34 cellular contexts compared by ENCODE assay signal in genomic region chr1:247935781-247936180, GRCh38. TPM values are rescaled to one million over a fixed set of nuclear protein-coding genes. Genes with fewer than 3 reads are reported as not detected.
"Had no signal": no experiment of that assay in that cellular context is flagged by ENCODE, and none has a peak within 500 bp of the region (broad histone marks: within the 10 kb centered on the region; RNA-seq: fewer than 3 reads in every experiment).

No MANE protein-coding gene starts in this region.

- H3K9me3 ChIP-seq: ascending aorta, gastrocnemius medialis had no signal

- H3K36me3 Mint-ChIP-seq: activated CD4-positive, alpha-beta memory T cell treated with anti-CD3 and anti-CD28 coated beads for 36 hours; activated CD8-positive, alpha-beta memory T cell treated with anti-CD3 and anti-CD28 coated beads, Interleukin-2, amount 10 ng/mL, durations not matched to agents 7 days and 5 days; activated naive CD4-positive, alpha-beta T cell treated with anti-CD3 and anti-CD28 coated beads, Interleukin-2, amount 10 ng/mL, durations not matched to agents 7 days and 5 days; activated naive CD4-positive, alpha-beta T cell treated with anti-CD3 and anti-CD28 coated beads, Interleukin-2, amount 50 U/mL, for 72 hours; activated naive CD8-positive, alpha-beta T cell treated with anti-CD3 and anti-CD28 coated beads, Interleukin-2, amount 10 ng/mL, durations not matched to agents 7 days and 5 days; brain had no signal

- ATAC-seq: activated CD4-positive, alpha-beta T cell treated with anti-CD3 and anti-CD28 coated beads for 36 hours; activated CD8-positive, alpha-beta memory T cell treated with anti-CD3 and anti-CD28 coated beads, Interleukin-2, amount 10 ng/mL, durations not matched to agents 7 days and 5 days; activated CD8-positive, alpha-beta T cell treated with anti-CD3 and anti-CD28 coated beads, Interleukin-2, amount 10 ng/mL, durations not matched to agents 7 days and 5 days; activated naive CD4-positive, alpha-beta T cell treated with anti-CD3 and anti-CD28 coated beads, Interleukin-2, amount 50 U/mL, for 72 hours; foreskin keratinocyte; gastrocnemius medialis had no signal

- H3K36me3 ChIP-seq: ascending aorta, breast epithelium, cardiac muscle cell, esophagus muscularis mucosa, gastrocnemius medialis had no signal

- H3K4me3 ChIP-seq: ascending aorta, breast epithelium, cardiac muscle cell, coronary artery, dorsolateral prefrontal cortex, esophagus muscularis mucosa, gastrocnemius medialis had no signal

- H3K4me3 Mint-ChIP-seq: activated CD4-positive, alpha-beta memory T cell treated with anti-CD3 and anti-CD28 coated beads for 36 hours; activated CD4-positive, alpha-beta T cell treated with anti-CD3 and anti-CD28 coated beads for 36 hours; activated CD4-positive, alpha-beta T cell treated with anti-CD3 and anti-CD28 coated beads, Interleukin-2, amount 10 ng/mL, durations not matched to agents 24 days and 14 days; activated CD8-positive, alpha-beta memory T cell treated with anti-CD3 and anti-CD28 coated beads, Interleukin-2, amount 10 ng/mL, durations not matched to agents 7 days and 5 days; activated CD8-positive, alpha-beta T cell treated with anti-CD3 and anti-CD28 coated beads, Interleukin-2, amount 10 ng/mL, durations not matched to agents 7 days and 5 days; activated naive CD4-positive, alpha-beta T cell treated with anti-CD3 and anti-CD28 coated beads, Interleukin-2, amount 10 ng/mL, durations not matched to agents 7 days and 5 days; activated T-helper 1 cell treated with anti-CD3 and anti-CD28 coated beads, Interleukin-12 subunit alpha, Interleukin-12 subunit beta, Interleukin-2, Interleukin-4 antibody, amounts not matched to agents 30 ng/mL and 10 ng/mL and 1 ng/mL, durations not matched to agents 14 hours and 24 hours and 36 hours; dendritic cell treated with granulocyte-macrophage colony-stimulating factor and Interleukin-4, amounts not matched to agents 40 ng/mL and 50 ng/mL, for 4 days; endodermal cell had no signal

- H3K27me3 Mint-ChIP-seq: activated CD4-positive, alpha-beta memory T cell treated with anti-CD3 and anti-CD28 coated beads for 36 hours; activated CD8-positive, alpha-beta memory T cell treated with anti-CD3 and anti-CD28 coated beads, Interleukin-2, amount 10 ng/mL, durations not matched to agents 7 days and 5 days; brain had no signal

- H3K4me1 Mint-ChIP-seq: activated CD4-positive, alpha-beta T cell treated with anti-CD3 and anti-CD28 coated beads for 36 hours; activated CD4-positive, alpha-beta T cell treated with anti-CD3 and anti-CD28 coated beads, Interleukin-2, amount 10 ng/mL, durations not matched to agents 24 days and 14 days; activated CD8-positive, alpha-beta memory T cell treated with anti-CD3 and anti-CD28 coated beads, Interleukin-2, amount 10 ng/mL, durations not matched to agents 7 days and 5 days; activated naive CD4-positive, alpha-beta T cell treated with anti-CD3 and anti-CD28 coated beads, Interleukin-2, amount 10 ng/mL, durations not matched to agents 7 days and 5 days; activated naive CD8-positive, alpha-beta T cell treated with anti-CD3 and anti-CD28 coated beads, Interleukin-2, amount 10 ng/mL, durations not matched to agents 7 days and 5 days; brain; endodermal cell had no signal

- H3K27ac ChIP-seq: ascending aorta, breast epithelium, cardiac muscle cell, coronary artery, dorsolateral prefrontal cortex, esophagus muscularis mucosa, foreskin keratinocyte, gastrocnemius medialis had no signal

- H3K27ac Mint-ChIP-seq: activated CD4-positive, alpha-beta memory T cell treated with anti-CD3 and anti-CD28 coated beads for 36 hours; activated CD4-positive, alpha-beta T cell treated with anti-CD3 and anti-CD28 coated beads for 36 hours; activated CD4-positive, alpha-beta T cell treated with anti-CD3 and anti-CD28 coated beads, Interleukin-2, amount 10 ng/mL, durations not matched to agents 24 days and 14 days; activated CD8-positive, alpha-beta memory T cell treated with anti-CD3 and anti-CD28 coated beads, Interleukin-2, amount 10 ng/mL, durations not matched to agents 7 days and 5 days; activated CD8-positive, alpha-beta T cell treated with anti-CD3 and anti-CD28 coated beads, Interleukin-2, amount 10 ng/mL, durations not matched to agents 7 days and 5 days; activated naive CD4-positive, alpha-beta T cell treated with anti-CD3 and anti-CD28 coated beads, Interleukin-2, amount 10 ng/mL, durations not matched to agents 7 days and 5 days; activated naive CD4-positive, alpha-beta T cell treated with anti-CD3 and anti-CD28 coated beads, Interleukin-2, amount 50 U/mL, for 72 hours; activated naive CD8-positive, alpha-beta T cell treated with anti-CD3 and anti-CD28 coated beads, Interleukin-2, amount 10 ng/mL, durations not matched to agents 7 days and 5 days; activated T-helper 1 cell treated with anti-CD3 and anti-CD28 coated beads, Interleukin-12 subunit alpha, Interleukin-12 subunit beta, Interleukin-2, Interleukin-4 antibody, amounts not matched to agents 30 ng/mL and 10 ng/mL and 1 ng/mL, durations not matched to agents 14 hours and 24 hours and 36 hours; brain; dendritic cell treated with granulocyte-macrophage colony-stimulating factor and Interleukin-4, amounts not matched to agents 40 ng/mL and 50 ng/mL, for 4 days; endodermal cell had no signal

- H3K27me3 ChIP-seq: breast epithelium, cardiac muscle cell, foreskin keratinocyte, gastrocnemius medialis had no signal

- DNase-seq: activated CD4-positive, alpha-beta memory T cell treated with anti-CD3 and anti-CD28 coated beads for 36 hours; activated CD4-positive, alpha-beta T cell treated with anti-CD3 and anti-CD28 coated beads for 36 hours; activated CD4-positive, alpha-beta T cell treated with anti-CD3 and anti-CD28 coated beads, Interleukin-2, amount 10 ng/mL, durations not matched to agents 24 days and 14 days; activated CD4-positive, CD25-positive, alpha-beta regulatory T cell; activated CD4-positive, CD25-positive, alpha-beta regulatory T cell treated with anti-CD3 and anti-CD28 coated beads, Interleukin-2, amount 50 U/mL, for 72 hours; activated CD8-positive, alpha-beta memory T cell treated with anti-CD3 and anti-CD28 coated beads, Interleukin-2, amount 10 ng/mL, durations not matched to agents 7 days and 5 days; activated CD8-positive, alpha-beta memory T cell treated with anti-CD3 and anti-CD28 coated beads, Interleukin-2, amount 50 U/mL, for 4 hours; activated CD8-positive, alpha-beta T cell treated with anti-CD3 and anti-CD28 coated beads, Interleukin-2, amount 10 ng/mL, durations not matched to agents 7 days and 5 days; activated gamma-delta T cell; activated naive CD4-positive, alpha-beta T cell; activated naive CD4-positive, alpha-beta T cell treated with anti-CD3 and anti-CD28 coated beads, Interleukin-2, amount 10 ng/mL, durations not matched to agents 7 days and 5 days; activated naive CD8-positive, alpha-beta T cell treated with anti-CD3 and anti-CD28 coated beads, Interleukin-2, amount 10 ng/mL, durations not matched to agents 7 days and 5 days; activated T-cell treated with anti-CD3 and anti-CD28 coated beads, Interleukin-2, amount 50 U/mL, for 1 hour; activated T-cell treated with anti-CD3 and anti-CD28 coated beads, Interleukin-2, amount 50 U/mL, for 48 hours; central memory CD4-positive, alpha-beta T cell; effector memory CD4-positive, alpha-beta T cell; endodermal cell; erythroblast; foreskin keratinocyte; gastrocnemius medialis; T-helper 2 cell had no signal

- H3K4me1 ChIP-seq: ascending aorta, breast epithelium, esophagus muscularis mucosa, foreskin keratinocyte, gastrocnemius medialis had no signal

- H3K9me3 Mint-ChIP-seq: activated CD4-positive, alpha-beta T cell treated with anti-CD3 and anti-CD28 coated beads, Interleukin-2, amount 10 ng/mL, durations not matched to agents 24 days and 14 days; activated naive CD8-positive, alpha-beta T cell treated with anti-CD3 and anti-CD28 coated beads, Interleukin-2, amount 10 ng/mL, durations not matched to agents 7 days and 5 days; activated T-helper 1 cell treated with anti-CD3 and anti-CD28 coated beads, Interleukin-12 subunit alpha, Interleukin-12 subunit beta, Interleukin-2, Interleukin-4 antibody, amounts not matched to agents 30 ng/mL and 10 ng/mL and 1 ng/mL, durations not matched to agents 14 hours and 24 hours and 36 hours had no signal

RNA-seq across cellular contexts. Expression of gene OR2AJ1, which starts 11.1 kb away (rescaled TPM):
- total RNA-seq: activated CD4-positive, alpha-beta memory T cell treated with anti-CD3 and anti-CD28 coated beads for 36 hours; activated CD4-positive, alpha-beta T cell treated with anti-CD3 and anti-CD28 coated beads for 36 hours; activated CD4-positive, alpha-beta T cell treated with anti-CD3 and anti-CD28 coated beads, Interleukin-2, amount 10 ng/mL, durations not matched to agents 24 days and 14 days; activated CD8-positive, alpha-beta memory T cell treated with anti-CD3 and anti-CD28 coated beads for 36 hours; activated CD8-positive, alpha-beta memory T cell treated with anti-CD3 and anti-CD28 coated beads, Interleukin-2, amount 10 ng/mL, durations not matched to agents 7 days and 5 days; activated CD8-positive, alpha-beta T cell treated with anti-CD3 and anti-CD28 coated beads, Interleukin-2, amount 10 ng/mL, durations not matched to agents 7 days and 5 days; activated naive CD4-positive, alpha-beta T cell treated with anti-CD3 and anti-CD28 coated beads, Interleukin-2, amount 50 U/mL, for 72 hours; activated naive CD8-positive, alpha-beta T cell treated with anti-CD3 and anti-CD28 coated beads, Interleukin-2, amount 10 ng/mL, durations not matched to agents 7 days and 5 days; activated T-helper 1 cell treated with anti-CD3 and anti-CD28 coated beads, Interleukin-12 subunit alpha, Interleukin-12 subunit beta, Interleukin-2, Interleukin-4 antibody, amounts not matched to agents 30 ng/mL and 10 ng/mL and 1 ng/mL, durations not matched to agents 14 hours and 24 hours and 36 hours; ascending aorta; breast epithelium; endodermal cell; esophagus muscularis mucosa; foreskin keratinocyte; gastrocnemius medialis; glomerular endothelial cell; T-helper 1 cell treated with Interleukin-12 subunit alpha and Interleukin-12 subunit beta and Interleukin-4 antibody, amounts not matched to agents 30 ng/mL and 1 ng/mL, for 36 hours had no signal
- polyA plus RNA-seq: cardiac muscle cell, foreskin keratinocyte had no signal

RNA-seq across cellular contexts. Expression of gene OR2L8, which starts 12.9 kb away (rescaled TPM):
- total RNA-seq: activated CD4-positive, alpha-beta memory T cell treated with anti-CD3 and anti-CD28 coated beads for 36 hours; activated CD4-positive, alpha-beta T cell treated with anti-CD3 and anti-CD28 coated beads for 36 hours; activated CD4-positive, alpha-beta T cell treated with anti-CD3 and anti-CD28 coated beads, Interleukin-2, amount 10 ng/mL, durations not matched to agents 24 days and 14 days; activated CD8-positive, alpha-beta memory T cell treated with anti-CD3 and anti-CD28 coated beads for 36 hours; activated CD8-positive, alpha-beta memory T cell treated with anti-CD3 and anti-CD28 coated beads, Interleukin-2, amount 10 ng/mL, durations not matched to agents 7 days and 5 days; activated naive CD8-positive, alpha-beta T cell treated with anti-CD3 and anti-CD28 coated beads, Interleukin-2, amount 10 ng/mL, durations not matched to agents 7 days and 5 days; ascending aorta; cardiac muscle cell; endodermal cell; esophagus muscularis mucosa; foreskin keratinocyte; gastrocnemius medialis; glomerular endothelial cell had no signal
- polyA plus RNA-seq: cardiac muscle cell, foreskin keratinocyte had no signal

RNA-seq across cellular contexts. Expression of gene OR2T8, which starts 15.7 kb away (rescaled TPM):
- total RNA-seq: activated CD4-positive, alpha-beta memory T cell treated with anti-CD3 and anti-CD28 coated beads for 36 hours; activated CD4-positive, alpha-beta T cell treated with anti-CD3 and anti-CD28 coated beads for 36 hours; activated CD4-positive, alpha-beta T cell treated with anti-CD3 and anti-CD28 coated beads, Interleukin-2, amount 10 ng/mL, durations not matched to agents 24 days and 14 days; activated CD8-positive, alpha-beta memory T cell treated with anti-CD3 and anti-CD28 coated beads for 36 hours; activated CD8-positive, alpha-beta memory T cell treated with anti-CD3 and anti-CD28 coated beads, Interleukin-2, amount 10 ng/mL, durations not matched to agents 7 days and 5 days; activated CD8-positive, alpha-beta T cell treated with anti-CD3 and anti-CD28 coated beads, Interleukin-2, amount 10 ng/mL, durations not matched to agents 7 days and 5 days; activated naive CD4-positive, alpha-beta T cell treated with anti-CD3 and anti-CD28 coated beads, Interleukin-2, amount 50 U/mL, for 72 hours; activated naive CD8-positive, alpha-beta T cell treated with anti-CD3 and anti-CD28 coated beads, Interleukin-2, amount 10 ng/mL, durations not matched to agents 7 days and 5 days; activated T-helper 1 cell treated with anti-CD3 and anti-CD28 coated beads, Interleukin-12 subunit alpha, Interleukin-12 subunit beta, Interleukin-2, Interleukin-4 antibody, amounts not matched to agents 30 ng/mL and 10 ng/mL and 1 ng/mL, durations not matched to agents 14 hours and 24 hours and 36 hours; ascending aorta; breast epithelium; cardiac muscle cell; endodermal cell; esophagus muscularis mucosa; foreskin keratinocyte; gastrocnemius medialis; glomerular endothelial cell; T-helper 1 cell treated with Interleukin-12 subunit alpha and Interleukin-12 subunit beta and Interleukin-4 antibody, amounts not matched to agents 30 ng/mL and 1 ng/mL, for 36 hours had no signal
- polyA plus RNA-seq: cardiac muscle cell, foreskin keratinocyte had no signal

RNA-seq across cellular contexts. Expression of gene OR2AK2, which starts 29.3 kb away (rescaled TPM):
- total RNA-seq: activated CD4-positive, alpha-beta memory T cell treated with anti-CD3 and anti-CD28 coated beads for 36 hours; activated CD4-positive, alpha-beta T cell treated with anti-CD3 and anti-CD28 coated beads for 36 hours; activated CD4-positive, alpha-beta T cell treated with anti-CD3 and anti-CD28 coated beads, Interleukin-2, amount 10 ng/mL, durations not matched to agents 24 days and 14 days; activated CD8-positive, alpha-beta memory T cell treated with anti-CD3 and anti-CD28 coated beads for 36 hours; activated CD8-positive, alpha-beta memory T cell treated with anti-CD3 and anti-CD28 coated beads, Interleukin-2, amount 10 ng/mL, durations not matched to agents 7 days and 5 days; activated CD8-positive, alpha-beta T cell treated with anti-CD3 and anti-CD28 coated beads, Interleukin-2, amount 10 ng/mL, durations not matched to agents 7 days and 5 days; activated naive CD8-positive, alpha-beta T cell treated with anti-CD3 and anti-CD28 coated beads, Interleukin-2, amount 10 ng/mL, durations not matched to agents 7 days and 5 days; activated T-helper 1 cell treated with anti-CD3 and anti-CD28 coated beads, Interleukin-12 subunit alpha, Interleukin-12 subunit beta, Interleukin-2, Interleukin-4 antibody, amounts not matched to agents 30 ng/mL and 10 ng/mL and 1 ng/mL, durations not matched to agents 14 hours and 24 hours and 36 hours; ascending aorta; cardiac muscle cell; endodermal cell; esophagus muscularis mucosa; foreskin keratinocyte; gastrocnemius medialis; glomerular endothelial cell; T-helper 1 cell treated with Interleukin-12 subunit alpha and Interleukin-12 subunit beta and Interleukin-4 antibody, amounts not matched to agents 30 ng/mL and 1 ng/mL, for 36 hours had no signal
- polyA plus RNA-seq: cardiac muscle cell, foreskin keratinocyte had no signal

RNA-seq across cellular contexts. Expression of gene OR2W3, which starts 40.4 kb away (rescaled TPM):
- total RNA-seq: activated CD4-positive, alpha-beta memory T cell treated with anti-CD3 and anti-CD28 coated beads for 36 hours; activated CD4-positive, alpha-beta T cell treated with anti-CD3 and anti-CD28 coated beads for 36 hours; activated CD4-positive, alpha-beta T cell treated with anti-CD3 and anti-CD28 coated beads, Interleukin-2, amount 10 ng/mL, durations not matched to agents 24 days and 14 days; activated CD8-positive, alpha-beta memory T cell treated with anti-CD3 and anti-CD28 coated beads for 36 hours; activated CD8-positive, alpha-beta memory T cell treated with anti-CD3 and anti-CD28 coated beads, Interleukin-2, amount 10 ng/mL, durations not matched to agents 7 days and 5 days; activated CD8-positive, alpha-beta T cell treated with anti-CD3 and anti-CD28 coated beads, Interleukin-2, amount 10 ng/mL, durations not matched to agents 7 days and 5 days; activated naive CD4-positive, alpha-beta T cell treated with anti-CD3 and anti-CD28 coated beads, Interleukin-2, amount 50 U/mL, for 72 hours; activated naive CD8-positive, alpha-beta T cell treated with anti-CD3 and anti-CD28 coated beads, Interleukin-2, amount 10 ng/mL, durations not matched to agents 7 days and 5 days; activated T-helper 1 cell treated with anti-CD3 and anti-CD28 coated beads, Interleukin-12 subunit alpha, Interleukin-12 subunit beta, Interleukin-2, Interleukin-4 antibody, amounts not matched to agents 30 ng/mL and 10 ng/mL and 1 ng/mL, durations not matched to agents 14 hours and 24 hours and 36 hours; ascending aorta; foreskin keratinocyte; T-helper 1 cell treated with Interleukin-12 subunit alpha and Interleukin-12 subunit beta and Interleukin-4 antibody, amounts not matched to agents 30 ng/mL and 1 ng/mL, for 36 hours had no signal
- polyA plus RNA-seq: foreskin keratinocyte had no signal
